In the genomic region with DNA sequence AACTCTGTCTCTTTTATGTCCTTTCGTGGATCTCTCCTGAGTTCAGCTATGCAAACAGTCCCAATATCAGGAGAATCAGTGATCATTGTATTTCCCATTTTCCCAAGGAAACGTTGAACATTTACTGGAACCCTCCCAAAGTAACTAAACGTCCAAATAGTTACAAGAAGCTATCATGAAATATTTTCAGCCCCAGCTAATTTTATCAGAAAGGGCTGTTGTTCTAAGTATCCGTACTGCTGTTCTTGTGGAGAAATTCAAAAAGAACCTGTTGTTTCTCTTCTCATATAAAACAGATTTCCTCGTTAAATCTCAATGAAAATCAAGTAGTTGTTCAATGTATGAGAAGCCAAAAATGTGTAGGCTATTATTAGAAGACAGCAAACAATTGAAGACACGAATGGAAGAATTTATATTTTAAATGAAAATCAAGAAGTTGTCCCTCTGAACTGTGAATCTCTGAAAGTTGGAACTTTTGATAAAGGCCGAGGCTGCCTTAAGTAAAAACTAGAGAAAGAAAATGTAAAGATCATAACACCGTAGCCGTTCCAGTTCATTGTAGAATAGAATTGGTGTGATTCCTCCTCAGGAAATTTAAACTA, we compare ENCODE assay signal across 1 cellular context.
TF ChIP-seq lines count a peak whose summit lies in the region.

No MANE protein-coding gene starts in this region.

TF ChIP-seq in GM23338, 12 proteins besides CTCF, POLR2A, EP300 and RAD21 (continued from another document):
- TF ChIP-seq REST (IDR thresholded peaks at IDR 0.05; ENCODE audit: unreplicated experiment) (no peak), EZH2phosphoT487 (IDR thresholded peaks at IDR 0.05; ENCODE audit: unreplicated experiment) (no peak), NANOG (IDR thresholded peaks at IDR 0.05; ENCODE audit: borderline replicate concordance) (no peak)
